9 cellular contexts compared by ENCODE assay signal in the genomic region with DNA sequence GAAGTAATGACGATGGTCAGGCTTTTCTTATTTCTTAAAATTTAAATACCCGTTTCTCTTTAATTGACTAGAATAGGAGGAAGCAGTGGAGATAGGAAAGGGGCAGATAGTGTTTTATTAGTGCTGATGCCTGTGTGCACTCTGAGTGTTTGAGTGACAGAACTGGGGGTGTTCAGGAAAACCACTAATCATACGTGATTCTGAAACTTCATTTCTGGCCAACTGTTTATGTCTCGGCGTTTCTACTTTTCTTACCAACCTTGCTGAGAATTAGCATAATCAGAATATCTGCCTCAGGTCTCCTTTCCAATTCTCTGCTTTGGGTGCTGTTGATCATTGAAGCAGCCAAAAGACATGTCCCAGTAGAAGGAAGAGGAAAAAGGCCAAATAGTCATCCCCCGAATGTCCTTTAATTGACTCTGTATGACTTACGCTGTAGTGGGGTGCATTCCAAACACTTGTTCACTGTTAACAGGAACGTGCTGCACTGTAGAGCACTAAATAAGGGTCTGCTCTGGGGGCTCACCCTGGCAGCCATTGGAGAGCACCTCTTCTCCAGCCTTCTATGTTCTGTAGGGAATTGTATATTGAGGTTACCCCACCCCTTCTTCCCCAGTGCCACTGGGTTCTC.
DNase-seq lines count a peak whose midpoint lies in the region; ATAC-seq and TF ChIP-seq lines count a peak whose summit lies in the region.
"Had no signal": no experiment of that assay in that cellular context is flagged by ENCODE, and none has a peak within 500 bp of the region (broad histone marks: within the 10 kb centered on the region; RNA-seq: fewer than 3 reads in every experiment).

No MANE protein-coding gene starts in this region.

- no peaks in the 10 kb centered on the region for H3K36me3 ChIP-seq in sigmoid colon

- TF ChIP-seq POLR2A in sigmoid colon (IDR thresholded peaks at IDR 0.05), result no peak

- H3K4me1 ChIP-seq in sigmoid colon, result peaks cover 0 to 48% (median 31%) of the 10 kb centered on the region in 4 donors

- no peak overlapping the region for H3K4me3 ChIP-seq in sigmoid colon

- peaks cover 5% of the 10 kb centered on the region for H3K36me3 Mint-ChIP-seq in T-helper 17 cell (ENCODE audit: low read depth)
- no peaks in the 10 kb centered on the region for H3K36me3 Mint-ChIP-seq in osteocyte (ENCODE audit: unreplicated experiment)

- WGBS in sigmoid colon, 2 donors, result 61 to 86% methylated on average over 8 of the region's 8 CpGs

- H3K4me3 Mint-ChIP-seq in T-helper 17 cell (peak overlapping the region; percentile 55), osteocyte (ENCODE audit: unreplicated experiment) (no peak overlapping the region)

- no peaks in the 10 kb centered on the region for H3K27me3 ChIP-seq in sigmoid colon

- no peak for DNase-seq in T-helper 17 cell
- DNase-seq in osteocyte (ENCODE audit: extremely low spot score, unreplicated experiment), result peak; percentile 27
- no peak for DNase-seq in sigmoid colon
- DNase-seq: midbrain, NCI-H2081 had no signal

- TF ChIP-seq EP300 in sigmoid colon (IDR thresholded peaks at IDR 0.05), result no peak

- H3K4me1 Mint-ChIP-seq in T-helper 17 cell (peaks cover 48% of the 10 kb centered on the region), osteocyte (ENCODE audit: unreplicated experiment) (peaks cover 33% of the 10 kb centered on the region)

- TF ChIP-seq CTCF in osteocyte (IDR thresholded peaks at IDR 0.05) (no peak), sigmoid colon (IDR thresholded peaks at IDR 0.05) (no peak)

- intact Hi-C loops in sigmoid colon (cut with DNase I), result loop anchor here (5.0 kb wide), 1 partner anchor 36 kb away; no protein-coding TSS in a partner anchor

- H3K27ac Mint-ChIP-seq in T-helper 17 cell, result peak overlapping the region; percentile 63
- H3K27ac Mint-ChIP-seq in osteocyte (ENCODE audit: unreplicated experiment), result no peak overlapping the region

- no peaks in the 10 kb centered on the region for H3K9me3 Mint-ChIP-seq in osteocyte (ENCODE audit: unreplicated experiment)

- H3K27me3 Mint-ChIP-seq in T-helper 17 cell (no peaks in the 10 kb centered on the region), osteocyte (ENCODE audit: unreplicated experiment) (no peaks in the 10 kb centered on the region)

- no peaks in the 10 kb centered on the region for H3K9me3 ChIP-seq in T-helper 17 cell (ENCODE audit: control insufficient read depth, low read length, poor library complexity, severe bottlenecking)
- H3K9me3 ChIP-seq in sigmoid colon, result no peaks in the 10 kb centered on the region

- H3K27ac ChIP-seq in sigmoid colon, result no peak overlapping the region

- ATAC-seq in GM18519 (IDR thresholded peaks at IDR 0.05; ENCODE audit: low FRiP score, unreplicated experiment) (peak; percentile 45), HG02610 (IDR thresholded peaks at IDR 0.05; ENCODE audit: unreplicated experiment) (peak; percentile 59), T-helper 17 cell (peak; percentile 27), GM19467 (IDR thresholded peaks at IDR 0.05; ENCODE audit: unreplicated experiment) (no peak), HG03045 (IDR thresholded peaks at IDR 0.05; ENCODE audit: unreplicated experiment) (no peak)

Comparison
In these comparisons a context has a peak if more than half of its experiments do, and no peak if none do; other contexts are left out.
1. ATAC-seq: peak in GM18519 (single experiment), HG02610 (single experiment) and T-helper 17 cell (single experiment); none in GM19467 (single experiment) and HG03045 (single experiment).